ENCODE assay signal across 16 cellular contexts in genomic region chr5:137431051-137431450, GRCh38.
A peak's percentile ranks its signal among the peaks of the same experiment; 100 is the strongest.
DNase-seq lines count a peak whose midpoint lies in the region; FAIRE-seq and TF ChIP-seq lines count a peak whose summit lies in the region.
"Had no signal": no experiment of that assay in that cellular context is flagged by ENCODE, and none has a peak within 500 bp of the region (broad histone marks: within the 10 kb centered on the region; RNA-seq: fewer than 3 reads in every experiment).

No MANE protein-coding gene starts in this region.

- H3K4me2 ChIP-seq in trophoblast cell (ENCODE audit: low read length) = no peak overlapping the region
- H3K4me2 ChIP-seq: BLaER1 treated with 17β-estradiol and CSF1 and Interleukin-3, amounts not matched to agents 10 nM and 100 nM had no signal

- no peak overlapping the region for H3K14ac ChIP-seq in trophoblast cell (ENCODE audit: low read length)

- peak; percentile 8 for DNase-seq in M059J (ENCODE audit: low read depth)
- DNase-seq in bronchial epithelial cell (ENCODE audit: low read depth) = peak; percentile 4
- DNase-seq in kidney glomerular epithelial cell (lab: John Stamatoyannopoulos, UW) = peak; percentile 64
- peak; percentile 25 to 44 for DNase-seq in trophoblast cell
- DNase-seq in NCI-H1092 (lab: John Stamatoyannopoulos, UW) = no peak
- DNase-seq in GM10266 (ENCODE audit: extremely low spot score) = no peak
- DNase-seq in activated CD4-positive, alpha-beta T cell treated with anti-CD3 and anti-CD28 coated beads for 1 hour = no peak
- no peak for DNase-seq in NOMO-1 treated with DMSO at 0.1 percent for 48 hours (lab: John Stamatoyannopoulos, UW; ENCODE audit: unreplicated experiment)
- DNase-seq: Calu3; CD8-positive, alpha-beta T cell; DMS79 treated with DMSO at 0.1 percent for 48 hours; GF-D8; H9 had no signal

- H3K27me3 ChIP-seq in bronchial epithelial cell (ENCODE audit: control insufficient read depth, insufficient read depth, low read length) (no peaks in the 10 kb centered on the region), trophoblast cell (ENCODE audit: insufficient read depth, low read length) (no peaks in the 10 kb centered on the region)
- H3K27me3 ChIP-seq: BLaER1 treated with 17β-estradiol and CSF1 and Interleukin-3, amounts not matched to agents 10 nM and 100 nM had no signal

- H2BK12ac ChIP-seq in trophoblast cell (ENCODE audit: low read length) = no peak overlapping the region

- peaks cover 2% of the 10 kb centered on the region for H3K9me3 ChIP-seq in trophoblast cell (ENCODE audit: insufficient read depth, low read depth, low read length)

- H4K12ac ChIP-seq in trophoblast cell (ENCODE audit: low read depth, low read length) = no peak overlapping the region

- no CpG with 5 or more reads among the region's 2 CpGs for WGBS in trophoblast cell (ENCODE audit: extremely low coverage, insufficient coverage, insufficient read length)

- H3K4me3 ChIP-seq in bronchial epithelial cell (ENCODE audit: low read depth, low read length) (no peak overlapping the region), trophoblast cell (ENCODE audit: low read depth, low read length) (no peak overlapping the region)
- H3K4me3 ChIP-seq: BLaER1 treated with 17β-estradiol and CSF1 and Interleukin-3, amounts not matched to agents 10 nM and 100 nM; GM12878 had no signal

- H3K9ac ChIP-seq in trophoblast cell (ENCODE audit: low read length) = no peak overlapping the region
- H3K9ac ChIP-seq: BLaER1 treated with 17β-estradiol and CSF1 and Interleukin-3, amounts not matched to agents 10 nM and 100 nM had no signal

- FAIRE-seq in bronchial epithelial cell (lab: Jason Lieb, UNC) = peak; percentile 75
- FAIRE-seq: GM12878, H1 had no signal

- H3K18ac ChIP-seq in trophoblast cell (ENCODE audit: low read length) = no peak overlapping the region

- H2BK120ac ChIP-seq in trophoblast cell (ENCODE audit: insufficient read depth, low read length, poor library complexity) = no peak overlapping the region

- no peaks in the 10 kb centered on the region for H3K4me1 ChIP-seq in trophoblast cell (ENCODE audit: control insufficient read depth in 1 of 2, insufficient read depth in 2 of 2, low read length in 2 of 2)

- no peaks in the 10 kb centered on the region for H3K79me1 ChIP-seq in trophoblast cell (ENCODE audit: low read length)

- H3K36me3 ChIP-seq in bronchial epithelial cell (ENCODE audit: control insufficient read depth, insufficient read depth, low read length) (no peaks in the 10 kb centered on the region), trophoblast cell (ENCODE audit: control insufficient read depth in 1 of 2, insufficient read depth in 2 of 2, low read length in 2 of 2) (no peaks in the 10 kb centered on the region)
- H3K36me3 ChIP-seq: BLaER1 treated with 17β-estradiol and CSF1 and Interleukin-3, amounts not matched to agents 10 nM and 100 nM had no signal

- H3K27ac ChIP-seq in trophoblast cell (ENCODE audit: low read depth, low read length) = no peak overlapping the region
- H3K27ac ChIP-seq: BLaER1 treated with 17β-estradiol and CSF1 and Interleukin-3, amounts not matched to agents 10 nM and 100 nM had no signal

- no peak overlapping the region for H4K91ac ChIP-seq in trophoblast cell (ENCODE audit: low read depth, low read length)

- H3K23ac ChIP-seq in trophoblast cell (ENCODE audit: low read length) = no peak overlapping the region

- no peak overlapping the region for H2AFZ ChIP-seq in trophoblast cell (ENCODE audit: insufficient read depth, low read length, poor library complexity)

- no peaks in the 10 kb centered on the region for H3K79me2 ChIP-seq in trophoblast cell (ENCODE audit: control insufficient read depth, insufficient read depth, low read length, poor library complexity)

- TF ChIP-seq CTCF in bronchial epithelial cell (IDR thresholded peaks at IDR 0.05; ENCODE audit: insufficient read depth, low read length, severe bottlenecking) (no peak), GM10266 (IDR thresholded peaks at IDR 0.05; ENCODE audit: control insufficient read depth, insufficient read depth, low read depth, missing control alignments) (no peak)

- no peak overlapping the region for H2BK5ac ChIP-seq in trophoblast cell (ENCODE audit: low read depth, low read length, poor library complexity)

- no peak overlapping the region for H2AK5ac ChIP-seq in trophoblast cell (ENCODE audit: low read length)

- no peak overlapping the region for H3K4ac ChIP-seq in trophoblast cell (ENCODE audit: low read depth, low read length)

- no peak overlapping the region for H4K8ac ChIP-seq in trophoblast cell (ENCODE audit: low read depth, low read length)

Comparison
In these comparisons a context has a peak if more than half of its experiments do, and no peak if none do; other contexts are left out.
1. DNase-seq: peak in M059J (single experiment), bronchial epithelial cell (single experiment), kidney glomerular epithelial cell (single experiment) and trophoblast cell (2 of 2); none in NCI-H1092 (single experiment), GM10266 (single experiment), activated CD4-positive, alpha-beta T cell treated with anti-CD3 and anti-CD28 coated beads for 1 hour (single experiment) and NOMO-1 treated with DMSO at 0.1 percent for 48 hours (single experiment).